36 cellular contexts compared by ENCODE assay signal in the genomic region with DNA sequence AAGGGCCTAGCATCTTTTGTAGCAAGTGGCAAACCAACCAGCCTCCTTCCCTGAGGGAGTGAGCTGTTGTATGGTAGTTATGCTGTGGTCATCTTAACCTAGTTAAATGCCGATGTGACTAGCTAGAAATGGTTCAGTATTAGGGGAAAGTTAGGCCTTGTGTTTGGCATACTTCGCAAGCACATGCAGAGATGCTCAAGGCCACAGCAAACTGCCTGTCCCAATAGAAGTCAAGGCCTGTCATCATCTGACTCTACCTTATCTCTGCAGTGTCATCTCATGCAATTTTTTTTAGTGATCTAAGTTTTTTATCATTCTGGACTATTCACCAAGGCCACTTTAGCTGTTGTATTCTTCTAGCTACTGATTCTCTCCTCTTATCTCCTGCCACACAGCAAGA.
"Had no signal": no experiment of that assay in that cellular context is flagged by ENCODE, and none has a peak within 500 bp of the region (broad histone marks: within the 10 kb centered on the region; RNA-seq: fewer than 3 reads in every experiment).

No MANE protein-coding gene starts in this region.

- H3K9me3 ChIP-seq: ascending aorta had no signal

- H3K27ac Mint-ChIP-seq: activated B cell treated with CpG ODN at 0.5 μM for 24 hours; activated CD4-positive, alpha-beta memory T cell treated with anti-CD3 and anti-CD28 coated beads for 36 hours; activated CD4-positive, alpha-beta T cell treated with anti-CD3 and anti-CD28 coated beads, Interleukin-2, amount 10 ng/mL, durations not matched to agents 24 days and 14 days; activated CD8-positive, alpha-beta T cell treated with anti-CD3 and anti-CD28 coated beads for 36 hours; activated naive CD4-positive, alpha-beta T cell treated with anti-CD3 and anti-CD28 coated beads for 36 hours; activated naive CD4-positive, alpha-beta T cell treated with anti-CD3 and anti-CD28 coated beads, Interleukin-2, amount 50 U/mL, for 72 hours; activated naive CD8-positive, alpha-beta T cell treated with anti-CD3 and anti-CD28 coated beads for 36 hours; activated T-cell treated with anti-CD3 and anti-CD28 coated beads, Interleukin-2, amount 50 U/mL, for 72 hours; activated T-helper 1 cell treated with anti-CD3 and anti-CD28 coated beads, Interleukin-12 subunit alpha, Interleukin-12 subunit beta, Interleukin-2, Interleukin-4 antibody, amounts not matched to agents 30 ng/mL and 10 ng/mL and 1 ng/mL, durations not matched to agents 14 hours and 24 hours and 36 hours; activated T-helper 17 cell treated with anti-CD3 and anti-CD28 coated beads, Interleukin-2, amount 50 U/mL, for 72 hours; brain; T-helper 1 cell treated with Interleukin-12 subunit alpha and Interleukin-12 subunit beta and Interleukin-4 antibody, amounts not matched to agents 30 μg/mL and 1 μg/mL, for 36 hours; T-helper 2 cell treated with Interferon-gamma antibody and Interleukin-4, amounts not matched to agents 5 μg/mL and 100 μg/mL, for 36 hours had no signal

- DNase-seq: activated B cell treated with CpG ODN at 0.5 μM for 24 hours; activated CD4-positive, alpha-beta memory T cell treated with anti-CD3 and anti-CD28 coated beads for 36 hours; activated CD4-positive, alpha-beta T cell treated with anti-CD3 and anti-CD28 coated beads for 4 hours; activated CD4-positive, alpha-beta T cell treated with anti-CD3 and anti-CD28 coated beads, Interleukin-2, amount 10 ng/mL, durations not matched to agents 24 days and 14 days; activated CD4-positive, alpha-beta T cell treated with anti-CD3 and anti-CD28 coated beads, Interleukin-2, amount 50 U/mL, for 1 hour; activated CD4-positive, alpha-beta T cell treated with anti-CD3 and anti-CD28 coated beads, Interleukin-2, amount 50 U/mL, for 4 hours; activated CD4-positive, CD25-positive, alpha-beta regulatory T cell treated with anti-CD3 and anti-CD28 coated beads, Interleukin-2, amount 50 U/mL, for 72 hours; activated CD8-positive, alpha-beta memory T cell treated with anti-CD3 and anti-CD28 coated beads, Interleukin-2, amount 50 U/mL, for 4 hours; activated CD8-positive, alpha-beta T cell treated with anti-CD3 and anti-CD28 coated beads for 36 hours; activated effector memory CD4-positive, alpha-beta T cell treated with anti-CD3 and anti-CD28 coated beads, Interleukin-2, amount 50 U/mL, for 16 hours; activated gamma-delta T cell treated with Interleukin-2 at 50 U/mL for 16 hours; activated naive CD4-positive, alpha-beta T cell; activated naive CD4-positive, alpha-beta T cell treated with anti-CD3 and anti-CD28 coated beads for 36 hours; activated naive CD4-positive, alpha-beta T cell treated with anti-CD3 and anti-CD28 coated beads, Interleukin-2, amount 50 U/mL, for 16 hours; activated naive CD8-positive, alpha-beta T cell treated with anti-CD3 and anti-CD28 coated beads for 36 hours; activated T-cell treated with anti-CD3 and anti-CD28 coated beads for 4 hours; activated T-cell treated with anti-CD3 and anti-CD28 coated beads, Interleukin-2, amount 50 U/mL, for 1 hour; activated T-cell treated with anti-CD3 and anti-CD28 coated beads, Interleukin-2, amount 50 U/mL, for 4 hours; activated T-cell treated with anti-CD3 and anti-CD28 coated beads, Interleukin-2, amount 50 U/mL, for 72 hours; amygdala; anterior cingulate cortex; caudate nucleus; cerebellar nuclear complex; T-helper 1 cell; T-helper 2 cell; T-helper 9 cell had no signal

- H3K36me3 ChIP-seq: ascending aorta, cardiac muscle cell had no signal

- H3K27me3 ChIP-seq: ascending aorta had no signal

- H3K4me1 ChIP-seq: ascending aorta had no signal

- H3K27me3 Mint-ChIP-seq: activated B cell treated with CpG ODN at 0.5 μM for 24 hours; activated CD4-positive, alpha-beta memory T cell treated with anti-CD3 and anti-CD28 coated beads for 36 hours; activated T-helper 17 cell treated with anti-CD3 and anti-CD28 coated beads, Interleukin-2, amount 50 U/mL, for 72 hours; brain; central memory CD8-positive, alpha-beta T cell had no signal

- H3K9me3 Mint-ChIP-seq: activated B cell treated with CpG ODN at 0.5 μM for 24 hours; activated CD4-positive, alpha-beta memory T cell treated with anti-CD3 and anti-CD28 coated beads for 36 hours; activated CD4-positive, alpha-beta T cell treated with anti-CD3 and anti-CD28 coated beads, Interleukin-2, amount 10 ng/mL, durations not matched to agents 24 days and 14 days; activated naive CD4-positive, alpha-beta T cell treated with anti-CD3 and anti-CD28 coated beads, Interleukin-2, amount 50 U/mL, for 72 hours; activated T-cell treated with anti-CD3 and anti-CD28 coated beads, Interleukin-2, amount 50 U/mL, for 4 hours; activated T-cell treated with anti-CD3 and anti-CD28 coated beads, Interleukin-2, amount 50 U/mL, for 72 hours; activated T-helper 1 cell treated with anti-CD3 and anti-CD28 coated beads, Interleukin-12 subunit alpha, Interleukin-12 subunit beta, Interleukin-2, Interleukin-4 antibody, amounts not matched to agents 30 ng/mL and 10 ng/mL and 1 ng/mL, durations not matched to agents 14 hours and 24 hours and 36 hours; brain; central memory CD8-positive, alpha-beta T cell; T-helper 2 cell treated with Interferon-gamma antibody and Interleukin-4, amounts not matched to agents 5 μg/mL and 100 μg/mL, for 36 hours had no signal

- H3K4me3 ChIP-seq: ascending aorta, cardiac muscle cell had no signal

- H3K27ac ChIP-seq: ascending aorta, cardiac muscle cell, VCaP had no signal

- H3K4me3 Mint-ChIP-seq: activated B cell treated with CpG ODN at 0.5 μM for 24 hours; activated CD4-positive, alpha-beta memory T cell treated with anti-CD3 and anti-CD28 coated beads for 36 hours; activated CD4-positive, alpha-beta T cell treated with anti-CD3 and anti-CD28 coated beads, Interleukin-2, amount 10 ng/mL, durations not matched to agents 24 days and 14 days; activated CD8-positive, alpha-beta T cell treated with anti-CD3 and anti-CD28 coated beads for 36 hours; activated naive CD4-positive, alpha-beta T cell treated with anti-CD3 and anti-CD28 coated beads for 36 hours; activated naive CD8-positive, alpha-beta T cell treated with anti-CD3 and anti-CD28 coated beads for 36 hours; activated T-cell treated with anti-CD3 and anti-CD28 coated beads, Interleukin-2, amount 50 U/mL, for 4 hours; activated T-cell treated with anti-CD3 and anti-CD28 coated beads, Interleukin-2, amount 50 U/mL, for 72 hours; activated T-helper 1 cell treated with anti-CD3 and anti-CD28 coated beads, Interleukin-12 subunit alpha, Interleukin-12 subunit beta, Interleukin-2, Interleukin-4 antibody, amounts not matched to agents 30 ng/mL and 10 ng/mL and 1 ng/mL, durations not matched to agents 14 hours and 24 hours and 36 hours; activated T-helper 17 cell treated with anti-CD3 and anti-CD28 coated beads, Interleukin-2, amount 50 U/mL, for 72 hours; brain; central memory CD8-positive, alpha-beta T cell; T-helper 1 cell treated with Interleukin-12 subunit alpha and Interleukin-12 subunit beta and Interleukin-4 antibody, amounts not matched to agents 30 μg/mL and 1 μg/mL, for 36 hours; T-helper 2 cell treated with Interferon-gamma antibody and Interleukin-4, amounts not matched to agents 5 μg/mL and 100 μg/mL, for 36 hours had no signal

- ATAC-seq: activated CD8-positive, alpha-beta T cell treated with anti-CD3 and anti-CD28 coated beads for 36 hours; activated naive CD4-positive, alpha-beta T cell treated with anti-CD3 and anti-CD28 coated beads, Interleukin-2, amount 50 U/mL, for 72 hours; activated T-cell treated with anti-CD3 and anti-CD28 coated beads, Interleukin-2, amount 50 U/mL, for 4 hours; activated T-cell treated with anti-CD3 and anti-CD28 coated beads, Interleukin-2, amount 50 U/mL, for 72 hours; activated T-helper 17 cell treated with anti-CD3 and anti-CD28 coated beads, Interleukin-2, amount 50 U/mL, for 72 hours had no signal
